Comparison of ENCODE assay signal across 11 cellular contexts in the genomic region with DNA sequence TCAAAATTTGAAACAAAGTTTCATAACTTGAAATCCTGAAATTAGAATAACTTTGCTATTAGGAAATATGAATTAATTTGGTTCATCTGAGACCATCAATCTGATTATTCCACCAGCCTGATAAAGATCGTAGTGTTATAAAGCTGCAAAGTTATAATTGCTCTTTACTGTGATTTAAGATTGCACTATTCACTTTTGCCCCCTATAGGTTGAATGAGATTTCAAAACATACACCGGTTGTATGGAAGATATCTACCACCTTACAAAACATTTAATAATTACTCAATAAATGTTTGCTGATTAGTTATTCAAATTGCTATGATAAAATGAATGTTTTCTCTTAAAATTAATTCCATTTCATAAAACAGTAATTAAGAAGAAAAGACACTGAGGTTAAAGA. TPM values are rescaled to one million over a fixed set of nuclear protein-coding genes. Genes with fewer than 3 reads are reported as not detected.
DNase-seq lines count a peak whose midpoint lies in the region; ATAC-seq and TF ChIP-seq lines count a peak whose summit lies in the region.
"Had no signal": no experiment of that assay in that cellular context is flagged by ENCODE, and none has a peak within 500 bp of the region (broad histone marks: within the 10 kb centered on the region; RNA-seq: fewer than 3 reads in every experiment).

No MANE protein-coding gene starts in this region.

- TF ChIP-seq RAD21 in SK-N-SH (IDR thresholded peaks at IDR 0.05; ENCODE audit: low read length) = no peak; the same call in 1 of the 2 replicates

- H3K79me1 ChIP-seq in neuronal stem cell (ENCODE audit: low read depth, low read length) = no peaks in the 10 kb centered on the region

- H4K20me1 ChIP-seq in SK-N-SH (ENCODE audit: insufficient read depth) = peaks cover 4% of the 10 kb centered on the region; the same call in 1 of the 2 replicates

- H3K14ac ChIP-seq in neuronal stem cell (ENCODE audit: low read length) = no peak overlapping the region

- peaks cover 8% of the 10 kb centered on the region for H3K36me3 Mint-ChIP-seq in type B pancreatic cell

- H3K4me1 Mint-ChIP-seq in type B pancreatic cell (ENCODE audit: unreplicated experiment) = peaks cover 5% of the 10 kb centered on the region

- no peak overlapping the region for H2BK120ac ChIP-seq in neuronal stem cell (ENCODE audit: low read depth, low read length)

- H4K8ac ChIP-seq in neuronal stem cell (ENCODE audit: low read depth, low read length) = no peak overlapping the region

- no peaks in the 10 kb centered on the region for H3K9me2 ChIP-seq in SK-N-SH

- H3K4me3 ChIP-seq in SK-N-SH (ENCODE audit: low read depth in 2 of 2, low read length in 1 of 2) = no peak overlapping the region
- H3K4me3 ChIP-seq in foreskin fibroblast (ENCODE audit: low read depth in 1 of 2, low read length in 2 of 2) = no peak overlapping the region
- no peak overlapping the region for H3K4me3 ChIP-seq in neuronal stem cell (ENCODE audit: low read length in 2 of 2)
- H3K4me3 ChIP-seq: BLaER1 treated with 17β-estradiol and CSF1 and Interleukin-3, amounts not matched to agents 10 nM and 100 nM had no signal

- TF ChIP-seq CTCF in SK-N-SH (IDR thresholded peaks at IDR 0.05) = peak; percentile 49
- TF ChIP-seq CTCF in foreskin fibroblast (IDR thresholded peaks at IDR 0.05; ENCODE audit: low read depth, low read length) = peak; percentile 6
- TF ChIP-seq CTCF in type B pancreatic cell (conservative IDR thresholded peaks at IDR 0.05) = peak; percentile 67

- H2BK12ac ChIP-seq in neuronal stem cell (ENCODE audit: low read length) = no peak overlapping the region

- no peak overlapping the region for H3K23ac ChIP-seq in neuronal stem cell (ENCODE audit: low read depth, low read length, poor library complexity)

- no peaks in the 10 kb centered on the region for H3K9me3 ChIP-seq in SK-N-SH
- H3K9me3 ChIP-seq in neuronal stem cell (replicated peaks in 1 of 2; ENCODE audit: control insufficient read depth in 2 of 2, insufficient read depth in 1 of 2, low read depth in 1 of 2, low read length in 2 of 2) = no peaks in the 10 kb centered on the region
- H3K9me3 ChIP-seq: BLaER1 treated with 17β-estradiol and CSF1 and Interleukin-3, amounts not matched to agents 10 nM and 100 nM had no signal

- no peak overlapping the region for H3K18ac ChIP-seq in neuronal stem cell (ENCODE audit: low read length)

- no peak for TF ChIP-seq EP300 in SK-N-SH (IDR thresholded peaks at IDR 0.05; ENCODE audit: borderline replicate concordance in 1 of 2, low read depth in 1 of 2, low read length in 1 of 2)

- H3K27ac ChIP-seq in SK-N-SH (ENCODE audit: low read depth in 2 of 2, low read length in 1 of 2) = no peak overlapping the region
- no peak overlapping the region for H3K27ac ChIP-seq in neuronal stem cell (replicated peaks; ENCODE audit: low read length)
- H3K27ac ChIP-seq: BLaER1 treated with 17β-estradiol and CSF1 and Interleukin-3, amounts not matched to agents 10 nM and 100 nM had no signal

- no peak overlapping the region for H3K9ac ChIP-seq in SK-N-SH
- H3K9ac ChIP-seq in neuronal stem cell (ENCODE audit: low read depth, low read length, poor library complexity) = no peak overlapping the region
- H3K9ac ChIP-seq: BLaER1 treated with 17β-estradiol and CSF1 and Interleukin-3, amounts not matched to agents 10 nM and 100 nM had no signal

- CTCF ChIA-PET in SK-N-SH (lab: Yijun Ruan, JAX) = interaction anchor here (1.1 to 5.3 kb wide), 9 partner anchors 12 to 503 kb away, joined by 3 to 88 read pairs (median 3); no protein-coding TSS in a partner anchor

- H3K36me3 ChIP-seq in SK-N-SH (replicated peaks in 1 of 2; ENCODE audit: control insufficient read depth in 1 of 2, insufficient read depth in 2 of 2, low read length in 1 of 2) (peaks cover 10 to 33% of the 10 kb centered on the region in 2 experiments), neuronal stem cell (replicated peaks in 1 of 2; ENCODE audit: control insufficient read depth in 2 of 2, insufficient read depth in 2 of 2, low read length in 2 of 2) (peaks cover 1 to 51% of the 10 kb centered on the region in 2 donors)

- 36% methylated on average over 2 of the region's 2 CpGs for WGBS in SK-N-SH (ENCODE audit: low lambda C conversion rate)
- no CpG with 5 or more reads among the region's 2 CpGs for WGBS in neuronal stem cell (ENCODE audit: extremely low coverage in 2 of 2, insufficient read length in 2 of 2, insufficient replicate concordance in 1 of 2), 2 donors

- no peak overlapping the region for H3K4ac ChIP-seq in neuronal stem cell (ENCODE audit: low read length)

- H3K4me2 ChIP-seq in SK-N-SH (no peak overlapping the region), neuronal stem cell (ENCODE audit: insufficient read depth, low read length, poor library complexity, severe bottlenecking) (no peak overlapping the region)
- H3K4me2 ChIP-seq: BLaER1 treated with 17β-estradiol and CSF1 and Interleukin-3, amounts not matched to agents 10 nM and 100 nM had no signal

- H3K4me1 ChIP-seq in SK-N-SH (ENCODE audit: control insufficient read depth in 1 of 2, insufficient read depth in 2 of 2, low read depth in 1 of 2, low read length in 1 of 2) (no peaks in the 10 kb centered on the region), neuronal stem cell (ENCODE audit: control insufficient read depth in 2 of 2, insufficient read depth in 1 of 2, low read depth in 1 of 2, low read length in 2 of 2) (no peaks in the 10 kb centered on the region)
- H3K4me1 ChIP-seq: BLaER1 treated with 17β-estradiol and CSF1 and Interleukin-3, amounts not matched to agents 10 nM and 100 nM had no signal

- H3K27ac Mint-ChIP-seq in type B pancreatic cell = no peak overlapping the region

- DNase-seq in SK-N-SH (no peak), SK-MEL-5 (ENCODE audit: low read depth, low spot score) (peak; percentile 30), foreskin fibroblast (peak in 1 of 2 donors; percentile 46), type B pancreatic cell (ENCODE audit: extremely low spot score, unreplicated experiment) (no peak), DMS79 (lab: John Stamatoyannopoulos, UW) (no peak), neuronal stem cell (ENCODE audit: low spot score) (no peak)
- DNase-seq: activated CD4-positive, CD25-positive, alpha-beta regulatory T cell treated with anti-CD3 and anti-CD28 coated beads, Interleukin-2, amount 50 U/mL, for 72 hours; kidney had no signal

- POLR2A ChIA-PET in SK-N-SH (lab: Yijun Ruan, JAX) = no interaction called here

- in situ Hi-C loops in SK-MEL-5 (cut with HindIII; ENCODE audit: low pct_unique_long_range_greater_than_20kb, low sequenced_read_pairs) = no loop called here

- no peak overlapping the region for H4K91ac ChIP-seq in neuronal stem cell (ENCODE audit: low read depth, low read length, poor library complexity)

- H3F3A ChIP-seq in SK-N-SH (replicated peaks; ENCODE audit: insufficient read depth) = no peaks in the 10 kb centered on the region

- H3K27me3 ChIP-seq in SK-N-SH (ENCODE audit: insufficient read depth) = no peaks in the 10 kb centered on the region
- H3K27me3 ChIP-seq in neuronal stem cell (ENCODE audit: control insufficient read depth in 3 of 3, insufficient read depth in 3 of 3, low read depth in 1 of 3, low read length in 3 of 3) = no peaks in the 10 kb centered on the region
- H3K27me3 ChIP-seq: BLaER1 treated with 17β-estradiol and CSF1 and Interleukin-3, amounts not matched to agents 10 nM and 100 nM had no signal

- no peak overlapping the region for H2BK15ac ChIP-seq in neuronal stem cell (ENCODE audit: low read length)

- no peak overlapping the region for H2AFZ ChIP-seq in SK-N-SH (ENCODE audit: low read depth)
- no peak overlapping the region for H2AFZ ChIP-seq in neuronal stem cell (ENCODE audit: low read length)

- no peak overlapping the region for H2BK5ac ChIP-seq in neuronal stem cell (ENCODE audit: low read length)

- H3K4me3 Mint-ChIP-seq in type B pancreatic cell = no peak overlapping the region

- ATAC-seq in SK-N-SH treated with all-trans-retinoic acid at 6 μM for 48 hours (no peak), esophagus mucosa (no peak)

- no peak overlapping the region for H2AK5ac ChIP-seq in neuronal stem cell (ENCODE audit: low read depth, low read length)

- no peaks in the 10 kb centered on the region for H3K79me2 ChIP-seq in SK-N-SH (ENCODE audit: insufficient read depth)

- H3K27me3 Mint-ChIP-seq in type B pancreatic cell = no peaks in the 10 kb centered on the region

- no peaks in the 10 kb centered on the region for H3K9me3 Mint-ChIP-seq in type B pancreatic cell

TF ChIP-seq in SK-N-SH, 30 proteins besides CTCF, POLR2A, EP300 and RAD21 (continues in another document):
- TF ChIP-seq SIN3A (IDR thresholded peaks at IDR 0.05; ENCODE audit: borderline replicate concordance, low read depth, low read length) (no peak), RXRA (IDR thresholded peaks at IDR 0.05; ENCODE audit: borderline replicate concordance, low read depth) (no peak), EZH2phosphoT487 (IDR thresholded peaks at IDR 0.05; ENCODE audit: borderline replicate concordance, low read depth) (no peak), YY1 (IDR thresholded peaks at IDR 0.05; ENCODE audit: low read depth) (no peak)

RNA-seq across cellular contexts. Expression of a gene that starts 26.1 kb away (rescaled TPM):
- 21.3 and 22.5 TPM in 2 replicates for polyA plus RNA-seq in SK-N-SH (2012; rRNA removed)
- 26.6 and 39.0 TPM in 2 replicates for polyA plus RNA-seq in SK-N-SH (2012; cell fraction: cytosol; rRNA removed)
- 13.7 and 26.9 TPM in 2 replicates for polyA plus RNA-seq in SK-N-SH (2012; cell fraction: nucleus; rRNA removed)
- total RNA-seq in SK-MEL-5 (2014; rRNA removed; shearing (Covaris generic)) = 29.4 and 39.7 TPM in 2 replicates
- 19.7 and 29.7 TPM in 2 replicates for polyA plus RNA-seq in SK-MEL-5 (2015; cell fraction: cytosol; rRNA removed)
- polyA plus RNA-seq in SK-MEL-5 (2015; cell fraction: nucleus; rRNA removed) = 42.4 and 57.5 TPM in 2 replicates
- total RNA-seq in type B pancreatic cell (ENCODE audit: low replicate concordance) (17.3 and 23.4 TPM in 2 replicates), esophagus mucosa (13.2 TPM)
- polyA plus RNA-seq in neuronal stem cell (2013, experiment 1 of 2) = 18.4 TPM
- polyA plus RNA-seq in neuronal stem cell (2013, experiment 2 of 2) = 18.2 TPM

RNA-seq across cellular contexts. Expression of a gene that starts 26.3 kb away (rescaled TPM):
- polyA plus RNA-seq in SK-N-SH (2012; rRNA removed) = 14.8 and 19.1 TPM in 2 replicates
- 18.9 and 22.0 TPM in 2 replicates for polyA plus RNA-seq in SK-N-SH (2012; cell fraction: cytosol; rRNA removed)
- polyA plus RNA-seq in SK-N-SH (2012; cell fraction: nucleus; rRNA removed) = 11.6 and 17.0 TPM in 2 replicates
- 48.8 and 53.0 TPM in 2 replicates for total RNA-seq in SK-MEL-5 (2014; rRNA removed; shearing (Covaris generic))
- polyA plus RNA-seq in SK-MEL-5 (2015; cell fraction: cytosol; rRNA removed) = 33.2 and 50.5 TPM in 2 replicates
- 36.2 and 45.1 TPM in 2 replicates for polyA plus RNA-seq in SK-MEL-5 (2015; cell fraction: nucleus; rRNA removed)
- 40.3 and 46.0 TPM in 2 replicates for total RNA-seq in type B pancreatic cell (ENCODE audit: low replicate concordance)
- total RNA-seq in esophagus mucosa = 19.1 TPM
- 24.5 TPM for polyA plus RNA-seq in neuronal stem cell (2013, experiment 1 of 2)
- 26.7 TPM for polyA plus RNA-seq in neuronal stem cell (2013, experiment 2 of 2)

Comparison
In these comparisons a context has a peak if more than half of its experiments do, and no peak if none do; other contexts are left out.
1. CTCF ChIP-seq: peak in every context shown above with its lines; median percentile 67 in type B pancreatic cell; 49 in SK-N-SH; 6 in foreskin fibroblast.